In genomic region chr15:40080104-40080503, GRCh38 we compare ENCODE assay signal across 24 cellular contexts.
"Had no signal": no experiment of that assay in that cellular context is flagged by ENCODE, and none has a peak within 500 bp of the region (broad histone marks: within the 10 kb centered on the region; RNA-seq: fewer than 3 reads in every experiment).

No MANE protein-coding gene starts in this region.

- DNase-seq: activated CD4-positive, CD25-positive, alpha-beta regulatory T cell treated with anti-CD3 and anti-CD28 coated beads, Interleukin-2, amount 50 U/mL, for 72 hours; activated CD8-positive, alpha-beta memory T cell treated with anti-CD3 and anti-CD28 coated beads for 24 hours; activated CD8-positive, alpha-beta memory T cell treated with anti-CD3 and anti-CD28 coated beads, Interleukin-2, amount 50 U/mL, for 48 hours; activated effector memory CD4-positive, alpha-beta T cell treated with Interleukin-2 at 50 U/mL for 16 hours; activated naive CD4-positive, alpha-beta T cell treated with anti-CD3 and anti-CD28 coated beads, Interleukin-2, amount 10 ng/mL, durations not matched to agents 7 days and 5 days; activated naive CD8-positive, alpha-beta T cell treated with anti-CD3 and anti-CD28 coated beads, Interleukin-2, amount 50 U/mL, for 24 hours; activated T-cell treated with anti-CD3 and anti-CD28 coated beads, Interleukin-2, amount 50 U/mL, for 48 hours; anterior cingulate cortex; immature natural killer cell; kidney glomerular epithelial cell; mesendoderm; nephron progenitor cell; nucleus accumbens; retina; stimulated activated CD4-positive, alpha-beta T cell treated with anti-CD3 and anti-CD28 coated beads, Interleukin-2, amount 100 ng/mL, for 24 hours; T-helper 2 cell; upper lobe of left lung had no signal

- H3K27ac ChIP-seq: VCaP had no signal

- H3K9me3 ChIP-seq: esophagus muscularis mucosa, gastroesophageal sphincter, upper lobe of left lung had no signal

- ATAC-seq: activated naive CD8-positive, alpha-beta T cell treated with anti-CD3 and anti-CD28 coated beads, Interleukin-2, amount 50 U/mL, for 24 hours; gastroesophageal sphincter had no signal

- H3K4me3 Mint-ChIP-seq: activated naive CD4-positive, alpha-beta T cell treated with anti-CD3 and anti-CD28 coated beads, Interleukin-2, amount 10 ng/mL, durations not matched to agents 7 days and 5 days; activated naive CD8-positive, alpha-beta T cell treated with anti-CD3 and anti-CD28 coated beads, Interleukin-2, amount 50 U/mL, for 24 hours; central memory CD8-positive, alpha-beta T cell; immature natural killer cell; stimulated activated naive CD8-positive, alpha-beta T cell treated with anti-CD3 and anti-CD28 coated beads, Interleukin-15, Interleukin-2, amounts not matched to agents 100 ng/mL and 50 ng/mL, for 24 hours had no signal

- H3K27me3 ChIP-seq: esophagus muscularis mucosa, gastroesophageal sphincter, upper lobe of left lung had no signal

- H3K36me3 Mint-ChIP-seq: brain, immature natural killer cell had no signal

- H3K27ac Mint-ChIP-seq: activated naive CD4-positive, alpha-beta T cell treated with anti-CD3 and anti-CD28 coated beads, Interleukin-2, amount 10 ng/mL, durations not matched to agents 7 days and 5 days; immature natural killer cell; stimulated activated naive CD8-positive, alpha-beta T cell treated with anti-CD3 and anti-CD28 coated beads, Interleukin-15, Interleukin-2, amounts not matched to agents 100 ng/mL and 50 ng/mL, for 24 hours had no signal

- H3K4me3 ChIP-seq: coronary artery, esophagus muscularis mucosa, gastroesophageal sphincter had no signal

- H3K36me3 ChIP-seq: esophagus muscularis mucosa, gastroesophageal sphincter, upper lobe of left lung had no signal

- H3K9me3 Mint-ChIP-seq: activated naive CD4-positive, alpha-beta T cell treated with anti-CD3 and anti-CD28 coated beads, Interleukin-2, amount 10 ng/mL, durations not matched to agents 7 days and 5 days; activated naive CD8-positive, alpha-beta T cell treated with anti-CD3 and anti-CD28 coated beads, Interleukin-2, amount 50 U/mL, for 24 hours; central memory CD8-positive, alpha-beta T cell; immature natural killer cell; nephron progenitor cell; stimulated activated naive CD8-positive, alpha-beta T cell treated with anti-CD3 and anti-CD28 coated beads, Interleukin-15, Interleukin-2, amounts not matched to agents 100 ng/mL and 50 ng/mL, for 24 hours had no signal
